1 cellular context compared by ENCODE assay signal in genomic region chr20:25011831-25012241, GRCh38.
A peak's percentile ranks its signal among the peaks of the same experiment; 100 is the strongest.
TF ChIP-seq lines count a peak whose summit lies in the region.

No MANE protein-coding gene starts in this region.

TF ChIP-seq in HepG2, 621 proteins besides CTCF, POLR2A, EP300 and RAD21:
- TF ChIP-seq HNRNPL (IDR thresholded peaks at IDR 0.05; ENCODE audit: low read depth, low read length) = 0 out of 2 replicates have a peak, but pooled peaks have one; percentile 54
- TF ChIP-seq, protein P1, sequence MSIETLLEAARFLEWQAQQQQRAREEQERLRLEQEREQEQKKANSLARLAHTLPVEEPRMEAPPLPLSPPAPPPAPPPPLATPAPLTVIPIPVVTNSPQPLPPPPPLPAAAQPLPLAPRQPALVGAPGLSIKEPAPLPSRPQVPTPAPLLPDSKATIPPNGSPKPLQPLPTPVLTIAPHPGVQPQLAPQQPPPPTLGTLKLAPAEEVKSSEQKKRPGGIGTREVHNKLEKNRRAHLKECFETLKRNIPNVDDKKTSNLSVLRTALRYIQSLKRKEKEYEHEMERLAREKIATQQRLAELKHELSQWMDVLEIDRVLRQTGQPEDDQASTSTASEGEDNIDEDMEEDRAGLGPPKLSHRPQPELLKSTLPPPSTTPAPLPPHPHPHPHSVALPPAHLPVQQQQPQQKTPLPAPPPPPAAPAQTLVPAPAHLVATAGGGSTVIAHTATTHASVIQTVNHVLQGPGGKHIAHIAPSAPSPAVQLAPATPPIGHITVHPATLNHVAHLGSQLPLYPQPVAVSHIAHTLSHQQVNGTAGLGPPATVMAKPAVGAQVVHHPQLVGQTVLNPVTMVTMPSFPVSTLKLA (IDR thresholded peaks at IDR 0.05) = no peak
- TF ChIP-seq ZNF225 (CRISPR knock-in tag; IDR thresholded peaks at IDR 0.05) = 0 out of 2 replicates have a peak, but pooled peaks have one; percentile 24
- peak; percentile 58; the same call in 1 of the 2 replicates for TF ChIP-seq RXRA (CRISPR knock-in tag; IDR thresholded peaks at IDR 0.05)
